ENCODE assay signal across 18 cellular contexts in genomic region chr18:31716362-31716761, GRCh38. TPM values are rescaled to one million over a fixed set of nuclear protein-coding genes. Genes with fewer than 3 reads are reported as not detected.
"Had no signal": no experiment of that assay in that cellular context is flagged by ENCODE, and none has a peak within 500 bp of the region (broad histone marks: within the 10 kb centered on the region; RNA-seq: fewer than 3 reads in every experiment).

No MANE protein-coding gene starts in this region.

- H3K9ac ChIP-seq: parathyroid adenoma had no signal

- H2AFZ ChIP-seq: parathyroid adenoma had no signal

- H3K4me2 ChIP-seq: smooth muscle cell had no signal

- H3K4me1 ChIP-seq: lower lobe of right lung, tibial nerve, vagina had no signal

- H3K27ac ChIP-seq: lower lobe of right lung, parathyroid adenoma, tibial nerve, vagina, VCaP had no signal

- H3K36me3 ChIP-seq: lower lobe of right lung, tibial nerve, vagina had no signal

- DNase-seq: activated CD4-positive, alpha-beta memory T cell treated with anti-CD3 and anti-CD28 coated beads, Interleukin-2, amount 10 ng/mL, durations not matched to agents 7 days and 5 days; activated gamma-delta T cell; activated naive CD8-positive, alpha-beta T cell treated with anti-CD3 and anti-CD28 coated beads for 36 hours; activated T-cell treated with anti-CD3 and anti-CD28 coated beads, Interleukin-2, amount 50 U/mL, for 48 hours; anterior cingulate cortex; hypothalamus; kidney glomerular epithelial cell; lower lobe of right lung; midbrain; retina; stimulated activated naive B cell treated with anti-CD40 and anti-IgM and Interleukin-4, amounts not matched to agents 10 μg/mL and 1 μg/mL and 100 μg/mL, for 72 hours had no signal

- H3K4me3 ChIP-seq: lower lobe of right lung, smooth muscle cell, tibial nerve, vagina had no signal

- H3K27me3 ChIP-seq: tibial nerve, vagina had no signal

- H3K9me3 ChIP-seq: vagina had no signal

- H3K79me2 ChIP-seq: parathyroid adenoma had no signal

- ATAC-seq: esophagus mucosa; lower lobe of right lung; stimulated activated naive B cell treated with anti-CD40 and anti-IgM and Interleukin-4, amounts not matched to agents 10 μg/mL and 1 μg/mL and 100 μg/mL, for 72 hours had no signal

RNA-seq across cellular contexts. Expression of gene SLC25A52, which starts 44.3 kb away (rescaled TPM):
- total RNA-seq: activated naive CD8-positive, alpha-beta T cell treated with anti-CD3 and anti-CD28 coated beads for 36 hours; esophagus mucosa; glomerular endothelial cell; lower lobe of right lung; smooth muscle cell; tibial nerve; vagina had no signal
- polyA plus RNA-seq: smooth muscle cell had no signal
